In the genomic region with DNA sequence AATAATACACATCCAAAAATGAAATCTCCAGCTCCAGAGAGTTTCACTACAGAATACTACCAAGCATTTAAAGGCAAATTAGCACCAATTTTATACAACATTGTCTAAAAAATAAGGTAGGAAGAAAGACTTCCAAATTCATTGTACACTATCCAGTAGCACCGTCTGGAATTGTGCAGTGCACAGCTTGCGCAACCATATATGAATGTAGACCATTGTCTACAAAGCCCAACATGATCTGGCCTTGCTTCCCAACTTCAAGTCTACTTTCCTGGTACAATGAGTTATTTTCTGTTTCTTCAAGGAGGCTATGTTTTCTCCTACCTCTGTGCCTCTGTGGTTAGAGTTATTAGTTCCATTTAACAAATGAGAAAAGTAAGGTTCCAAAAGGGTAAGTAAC, we compare ENCODE assay signal across 31 cellular contexts.
"Had no signal": no experiment of that assay in that cellular context is flagged by ENCODE, and none has a peak within 500 bp of the region (broad histone marks: within the 10 kb centered on the region; RNA-seq: fewer than 3 reads in every experiment).

No MANE protein-coding gene starts in this region.

- H3K9me3 ChIP-seq: adrenal gland, body of pancreas had no signal

- FAIRE-seq: colon had no signal

- H3K36me3 ChIP-seq: adrenal gland, esophagus muscularis mucosa, gastrocnemius medialis, heart left ventricle had no signal

- H3K4me3 ChIP-seq: adrenal gland, body of pancreas, esophagus muscularis mucosa, gastrocnemius medialis, heart left ventricle had no signal

- DNase-seq: activated CD4-positive, alpha-beta memory T cell treated with anti-CD3 and anti-CD28 coated beads for 36 hours; activated CD4-positive, alpha-beta T cell treated with anti-CD3 and anti-CD28 coated beads for 36 hours; activated CD4-positive, alpha-beta T cell treated with anti-CD3 and anti-CD28 coated beads, Interleukin-2, amount 10 ng/mL, durations not matched to agents 24 days and 14 days; activated CD4-positive, CD25-positive, alpha-beta regulatory T cell; activated CD4-positive, CD25-positive, alpha-beta regulatory T cell treated with anti-CD3 and anti-CD28 coated beads, Interleukin-2, amount 50 U/mL, for 72 hours; activated CD8-positive, alpha-beta memory T cell treated with anti-CD3 and anti-CD28 coated beads, Interleukin-2, amount 10 ng/mL, durations not matched to agents 7 days and 5 days; activated CD8-positive, alpha-beta memory T cell treated with anti-CD3 and anti-CD28 coated beads, Interleukin-2, amount 50 U/mL, for 4 hours; activated CD8-positive, alpha-beta T cell treated with anti-CD3 and anti-CD28 coated beads, Interleukin-2, amount 10 ng/mL, durations not matched to agents 7 days and 5 days; activated effector memory CD4-positive, alpha-beta T cell treated with anti-CD3 and anti-CD28 coated beads, Interleukin-2, amount 50 U/mL, for 16 hours; activated naive CD4-positive, alpha-beta T cell treated with anti-CD3 and anti-CD28 coated beads for 36 hours; activated naive CD8-positive, alpha-beta T cell treated with anti-CD3 and anti-CD28 coated beads for 36 hours; activated naive CD8-positive, alpha-beta T cell treated with anti-CD3 and anti-CD28 coated beads, Interleukin-2, amount 50 U/mL, for 24 hours; activated T-cell treated with anti-CD3 and anti-CD28 coated beads, Interleukin-2, amount 50 U/mL, for 1 hour; activated T-cell treated with anti-CD3 and anti-CD28 coated beads, Interleukin-2, amount 50 U/mL, for 48 hours; adrenal gland; amygdala; aorta; body of pancreas; caudate nucleus; cortex of kidney; dermis blood vessel endothelial cell; effector CD4-positive, alpha-beta T cell; effector memory CD8-positive, alpha-beta T cell; erythroblast; foreskin keratinocyte; gastrocnemius medialis; glutamatergic neuron; heart left ventricle; T1000 had no signal

- H3K27ac ChIP-seq: adrenal gland, body of pancreas, esophagus muscularis mucosa, foreskin keratinocyte, gastrocnemius medialis, heart left ventricle had no signal

- ATAC-seq: activated CD4-positive, alpha-beta T cell treated with anti-CD3 and anti-CD28 coated beads for 36 hours; activated CD8-positive, alpha-beta memory T cell treated with anti-CD3 and anti-CD28 coated beads, Interleukin-2, amount 10 ng/mL, durations not matched to agents 7 days and 5 days; activated CD8-positive, alpha-beta T cell treated with anti-CD3 and anti-CD28 coated beads, Interleukin-2, amount 10 ng/mL, durations not matched to agents 7 days and 5 days; activated naive CD8-positive, alpha-beta T cell treated with anti-CD3 and anti-CD28 coated beads, Interleukin-2, amount 50 U/mL, for 24 hours; body of pancreas; effector memory CD8-positive, alpha-beta T cell; foreskin keratinocyte; gastrocnemius medialis; heart left ventricle had no signal

- H3K4me1 ChIP-seq: adrenal gland, body of pancreas, esophagus muscularis mucosa, foreskin keratinocyte, gastrocnemius medialis, heart left ventricle had no signal

- H3K27me3 ChIP-seq: adrenal gland, body of pancreas, foreskin keratinocyte, gastrocnemius medialis had no signal
